In the genomic region with DNA sequence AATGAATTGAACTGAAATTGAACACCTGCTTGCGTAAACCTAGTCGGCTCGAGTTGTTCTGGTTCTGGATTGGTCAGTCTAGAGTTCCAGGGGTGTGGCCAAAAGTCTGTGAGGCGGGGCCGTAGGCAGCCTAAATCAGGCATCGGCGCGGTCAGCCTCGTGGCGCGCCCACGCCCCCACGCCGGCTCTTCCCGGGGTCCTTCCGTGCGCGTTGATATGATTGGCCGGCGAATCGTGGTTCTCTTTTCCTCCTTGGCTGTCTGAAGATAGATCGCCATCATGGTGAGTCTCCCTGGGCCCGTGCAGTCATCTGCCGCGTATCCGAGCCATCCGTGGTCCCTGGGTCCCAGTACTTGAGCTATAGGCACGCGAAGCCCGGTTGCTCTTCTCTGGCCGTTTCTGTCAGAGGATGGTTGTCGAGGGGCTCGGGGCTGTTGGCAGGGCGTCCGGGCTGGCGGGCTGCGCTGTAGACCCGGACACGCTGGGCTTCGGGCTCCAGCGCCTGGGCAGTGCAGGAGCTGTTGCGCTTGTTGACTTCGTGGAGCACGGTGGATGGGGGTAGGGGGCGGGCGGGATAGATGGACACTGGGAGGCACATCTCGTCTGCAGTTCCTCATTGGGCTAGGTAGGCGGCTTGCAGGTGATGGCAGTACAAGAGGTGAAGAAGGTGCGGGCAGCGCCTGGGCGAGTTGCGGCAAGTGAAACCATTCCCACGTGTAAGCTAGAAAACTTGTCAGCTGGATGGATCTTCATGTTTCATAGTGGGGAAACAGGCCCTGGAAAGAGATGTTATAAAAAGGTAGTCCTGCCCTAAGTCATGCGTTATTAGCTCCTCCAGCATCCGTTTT, we compare ENCODE assay signal across 8 cellular contexts. TPM values are rescaled to one million over a fixed set of nuclear protein-coding genes. Genes with fewer than 3 reads are reported as not detected.
DNase-seq lines count a peak whose midpoint lies in the region; ATAC-seq and TF ChIP-seq lines count a peak whose summit lies in the region.

A gene (plus strand): TSS at position 241 of the 848 bp plus-strand sequence. CDS start 39 bp downstream, at position 280.

- peak; percentile 95 to 96 for ATAC-seq in natural killer cell treated with Interleukin-12 subunit alpha and Interleukin-12 subunit beta and Interleukin-15 and Interleukin-18, amount 100 ng/mL, for 72 hours
- ATAC-seq in stimulated activated naive CD8-positive, alpha-beta T cell treated with anti-CD3 and anti-CD28 coated beads, Interleukin-15, Interleukin-2, amounts not matched to agents 100 U/mL and 50 U/mL, for 24 hours = peak; percentile 87

- no peaks in the 10 kb centered on the region for H3K27me3 Mint-ChIP-seq in natural killer cell treated with Interleukin-12 subunit alpha and Interleukin-12 subunit beta and Interleukin-15 and Interleukin-18, amount 100 ng/mL, for 72 hours

- H3K36me3 ChIP-seq in H7 (replicated peaks; ENCODE audit: control insufficient read depth, insufficient read depth, low read length) = peaks cover 33% of the 10 kb centered on the region

- H3K4me3 Mint-ChIP-seq in natural killer cell treated with Interleukin-12 subunit alpha and Interleukin-12 subunit beta and Interleukin-15 and Interleukin-18, amount 100 ng/mL, for 72 hours = peak within 1 kb of the TSS; percentile 97

- TF ChIP-seq CTCF in fibroblast of pulmonary artery (IDR thresholded peaks at IDR 0.05; ENCODE audit: low read length, missing control alignments) = no peak

- H3K27me3 ChIP-seq in H7 (ENCODE audit: control insufficient read depth, insufficient read depth, low read length) = no peaks in the 10 kb centered on the region

- H3K4me1 Mint-ChIP-seq in natural killer cell treated with Interleukin-12 subunit alpha and Interleukin-12 subunit beta and Interleukin-15 and Interleukin-18, amount 100 ng/mL, for 72 hours (ENCODE audit: low read depth in 2 of 2) = peaks cover 35 to 42% of the 10 kb centered on the region in 2 donors

- peaks cover 40% of the 10 kb centered on the region for H3K36me3 Mint-ChIP-seq in natural killer cell treated with Interleukin-12 subunit alpha and Interleukin-12 subunit beta and Interleukin-15 and Interleukin-18, amount 100 ng/mL, for 72 hours

- DNase-seq in ELF-1 (ENCODE audit: low read depth, low spot score) = peak; percentile 99
- DNase-seq in H7 = peak; percentile 95
- DNase-seq in M059J (ENCODE audit: low read depth) = peak; percentile 95
- DNase-seq in SHP77 (lab: John Stamatoyannopoulos, UW) = peak; percentile 78 to 87
- peak; percentile 95 for DNase-seq in activated effector memory CD4-positive, alpha-beta T cell treated with Interleukin-2 at 50 U/mL for 16 hours
- peak; percentile 98 for DNase-seq in fibroblast of pulmonary artery (ENCODE audit: low read depth)
- peak; percentile 96 for DNase-seq in natural killer cell treated with Interleukin-12 subunit alpha and Interleukin-12 subunit beta and Interleukin-15 and Interleukin-18, amount 100 ng/mL, for 72 hours (ENCODE audit: low spot score)
- peak; percentile 94 for DNase-seq in stimulated activated naive CD8-positive, alpha-beta T cell treated with anti-CD3 and anti-CD28 coated beads, Interleukin-15, Interleukin-2, amounts not matched to agents 100 U/mL and 50 U/mL, for 24 hours

- H3K27ac Mint-ChIP-seq in natural killer cell treated with Interleukin-12 subunit alpha and Interleukin-12 subunit beta and Interleukin-15 and Interleukin-18, amount 100 ng/mL, for 72 hours = peak within 1 kb of the TSS; percentile 81 to 89

- peak within 1 kb of the TSS; percentile 92 for H3K4me3 ChIP-seq in H7 (ENCODE audit: insufficient read depth, low read depth, low read length)
- H3K4me3 ChIP-seq in fibroblast of pulmonary artery (replicated peaks; ENCODE audit: low read depth, low read length) = peak within 1 kb of the TSS; percentile 82

- H3K9me3 Mint-ChIP-seq in natural killer cell treated with Interleukin-12 subunit alpha and Interleukin-12 subunit beta and Interleukin-15 and Interleukin-18, amount 100 ng/mL, for 72 hours = no peaks in the 10 kb centered on the region

RNA-seq across cellular contexts. Expression of the gene that starts here (rescaled TPM):
- 1,301 and 1,944 TPM in 2 replicates for total RNA-seq in H7 (2014; rRNA removed; shearing (Covaris generic))
- 2,206 and 2,326 TPM in 2 replicates for total RNA-seq in M059J (2014; rRNA removed; shearing (Covaris generic))
- total RNA-seq in natural killer cell treated with Interleukin-12 subunit alpha and Interleukin-12 subunit beta and Interleukin-15 and Interleukin-18, amount 100 ng/mL, for 72 hours = 1,000 to 10,000 TPM in 1 of 2 donors, 100 to 1,000 TPM in 1; 929 to 1,505 TPM

Comparison
In these comparisons a context has a peak if more than half of its experiments do, and no peak if none do; other contexts are left out.
1. Peak in every context shown above with its lines: DNase-seq, ATAC-seq and H3K4me3 ChIP-seq.